In the genomic region with DNA sequence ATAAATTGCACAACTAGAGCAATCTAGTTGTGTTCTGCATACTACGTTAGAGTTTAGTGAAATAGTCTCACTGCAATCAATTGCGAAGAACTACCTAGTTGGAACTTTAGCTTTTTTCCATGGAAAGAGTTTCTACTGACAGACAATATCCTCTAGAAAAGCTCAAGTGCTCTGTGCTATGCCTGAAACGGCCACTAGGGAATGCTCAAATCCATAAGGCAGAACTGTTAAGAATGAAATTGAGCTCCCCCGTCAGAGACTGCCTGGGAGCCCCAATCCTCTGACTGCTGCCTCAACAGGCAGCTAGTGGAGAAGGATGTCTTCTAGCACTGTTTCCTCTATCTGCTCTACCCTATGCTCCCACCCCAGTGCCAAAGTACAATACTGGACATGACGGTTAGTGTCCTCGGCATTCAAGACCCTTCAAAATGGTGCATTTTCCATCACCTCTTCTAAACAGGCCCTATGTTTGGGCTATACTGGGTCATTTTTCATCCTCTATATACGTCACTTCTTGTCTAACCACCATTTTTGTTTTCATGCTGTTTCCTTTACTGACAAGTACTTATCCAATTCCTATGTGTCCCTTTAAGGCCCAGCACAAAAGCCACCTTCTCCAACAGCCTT, we compare ENCODE assay signal across 8 cellular contexts. TPM values are rescaled to one million over a fixed set of nuclear protein-coding genes. Genes with fewer than 3 reads are reported as not detected.
DNase-seq lines count a peak whose midpoint lies in the region; ATAC-seq, FAIRE-seq and TF ChIP-seq lines count a peak whose summit lies in the region.

No MANE protein-coding gene starts in this region.

- peak; percentile 93 for ATAC-seq in HG03095 (IDR thresholded peaks at IDR 0.05; ENCODE audit: unreplicated experiment)
- peak; percentile 52 for ATAC-seq in stimulated activated naive CD8-positive, alpha-beta T cell treated with anti-CD3 and anti-CD28 coated beads, Interleukin-15, Interleukin-2, amounts not matched to agents 100 U/mL and 50 U/mL, for 24 hours

- TF ChIP-seq EP300 in H1 (IDR thresholded peaks at IDR 0.05; ENCODE audit: borderline replicate concordance in 1 of 2, low read depth in 2 of 2, low read length in 2 of 2): no peak

- H3K36me3 ChIP-seq in A673 (ENCODE audit: insufficient read depth, low read length, poor library complexity, severe bottlenecking) (no peaks in the 10 kb centered on the region), H1 (ENCODE audit: control insufficient read depth in 2 of 4, insufficient read depth in 4 of 4, low read length in 3 of 4) (no peaks in the 10 kb centered on the region)

- no peak overlapping the region for H2BK15ac ChIP-seq in H1 (ENCODE audit: low read length)

- no peak overlapping the region for H3K4ac ChIP-seq in H1 (replicated peaks; ENCODE audit: insufficient read length, low read depth, low read length)

- no peak overlapping the region; the same call in 1 of the 2 replicates for H2BK20ac ChIP-seq in H1 (ENCODE audit: low read length)

- H3K23ac ChIP-seq in H1 (ENCODE audit: insufficient read length): no peak overlapping the region

- H2BK120ac ChIP-seq in H1 (replicated peaks; ENCODE audit: low read depth, low read length): no peak overlapping the region

- TF ChIP-seq CTCF in A673 (conservative IDR thresholded peaks at IDR 0.05; ENCODE audit: low read depth, low read length): peak; percentile 74
- peak in 2 of 3 experiments; percentile 75 to 79; a peak in 3 of 4 replicates for TF ChIP-seq CTCF in H1 (IDR thresholded peaks at IDR 0.05; ENCODE audit: control extremely low read depth in 1 of 3, insufficient read depth in 1 of 3, low read depth in 1 of 3, low read length in 3 of 3)

- intact Hi-C loops in A673 (cut with micrococcal nuclease; ENCODE audit: unreplicated experiment): loop anchor here (1.0 to 2.0 kb wide), 2 partner anchors 127 to 520 kb away; partner anchors contain the start of gene RAP2C

- no peaks in the 10 kb centered on the region for H3K79me1 ChIP-seq in H1 (ENCODE audit: low read depth, low read length)

- no peak overlapping the region for H3K4me3 ChIP-seq in A673 (ENCODE audit: low read depth, low read length, poor library complexity, severe bottlenecking)
- no peak overlapping the region for H3K4me3 ChIP-seq in H1 (ENCODE audit: extremely low read depth in 1 of 4, insufficient read depth in 2 of 4, low read depth in 3 of 4, low read length in 4 of 4)

- H3K4me1 ChIP-seq in A673 (ENCODE audit: insufficient read depth, low read length, poor library complexity, severe bottlenecking): no peaks in the 10 kb centered on the region
- no peaks in the 10 kb centered on the region for H3K4me1 ChIP-seq in H1 (replicated peaks in 1 of 4; ENCODE audit: control insufficient read depth in 3 of 4, insufficient read depth in 4 of 4, low read length in 3 of 4)

- DNase-seq in A673 (ENCODE audit: low spot score) (peak; percentile 73), GM18507 (ENCODE audit: extremely low spot score, insufficient read length, low read depth) (peak; percentile 12), NCI-H345 (lab: John Stamatoyannopoulos, UW) (peak; percentile 61), H1 (ENCODE audit: low read depth in 1 of 2, low spot score in 2 of 2) (peak; percentile 31 to 57), mucosa of gallbladder (ENCODE audit: low spot score) (peak; percentile 50)
- peak; percentile 36 to 37 for DNase-seq in activated CD4-positive, alpha-beta T cell treated with anti-CD3 and anti-CD28 coated beads, Interleukin-2, amount 50 U/mL, for 4 hours
- peak; percentile 47 for DNase-seq in stimulated activated naive CD8-positive, alpha-beta T cell treated with anti-CD3 and anti-CD28 coated beads, Interleukin-15, Interleukin-2, amounts not matched to agents 100 U/mL and 50 U/mL, for 24 hours

- TF ChIP-seq POLR2A in H1 (IDR thresholded peaks at IDR 0.05; ENCODE audit: control extremely low read depth in 1 of 2, low read depth in 2 of 2, low read length in 2 of 2): no peak

- no peak overlapping the region for H2BK12ac ChIP-seq in H1 (ENCODE audit: low read depth, low read length)

- no peak overlapping the region for H3K56ac ChIP-seq in H1 (replicated peaks; ENCODE audit: insufficient read length, low read depth, low read length)

- POLR2A ChIA-PET in A673 (lab: Charles Lee; ENCODE audit: low non-redundant PET): no interaction called here
- POLR2A ChIA-PET in H1 (lab: Charles Lee; ENCODE audit: partially characterized antibody): no interaction called here

- H3K27ac ChIP-seq in A673 (ENCODE audit: low read depth, low read length, poor library complexity, severe bottlenecking) (no peak overlapping the region), H1 (ENCODE audit: low read depth, low read length) (no peak overlapping the region)

- H4K8ac ChIP-seq in H1 (ENCODE audit: extremely low read depth, insufficient read depth, low read length): no peak overlapping the region

- H3K18ac ChIP-seq in H1 (ENCODE audit: extremely low read depth, low read length): no peak overlapping the region

- H3K14ac ChIP-seq in H1 (ENCODE audit: insufficient read length): no peak overlapping the region

- H4K91ac ChIP-seq in H1 (replicated peaks; ENCODE audit: insufficient read length, low read length): no peak overlapping the region

- CTCF ChIA-PET in A673 (lab: Charles Lee): interaction anchor here (0.6 to 1.1 kb wide), 5 partner anchors 16 to 251 kb away, joined by 3 to 13 read pairs (median 5); partner anchors contain the start of gene RAP2C
- CTCF ChIA-PET in H1 (lab: Charles Lee; ENCODE audit: partially characterized antibody): interaction anchor here (0.7 to 2.7 kb wide), 26 partner anchors 8 to 522 kb away, joined by 3 to 17 read pairs (median 4); partner anchors contain the start of genes FRMD7 and RAP2C

- no peaks in the 10 kb centered on the region for H3K79me2 ChIP-seq in H1 (ENCODE audit: control insufficient read depth in 1 of 2, insufficient read depth in 2 of 2, low read length in 2 of 2)

- no peak overlapping the region for H2BK5ac ChIP-seq in H1 (ENCODE audit: low read depth, low read length)

- no peaks in the 10 kb centered on the region for H3K23me2 ChIP-seq in H1 (ENCODE audit: low read depth, low read length)

- TF ChIP-seq RAD21 in H1 (IDR thresholded peaks at IDR 0.05 in 1 of 2, conservative IDR thresholded peaks at IDR 0.05 in 1 of 2; ENCODE audit: low read depth in 2 of 2, low read length in 2 of 2): peak; percentile 78 to 87

- FAIRE-seq in GM18507 (lab: Jason Lieb, UNC) (peak; percentile 59), H1 (lab: Jason Lieb, UNC) (peak; percentile 86)

- H4K5ac ChIP-seq in H1 (ENCODE audit: insufficient read length, low read depth, low read length): no peak overlapping the region

- H3K27me3 ChIP-seq in A673 (replicated peaks; ENCODE audit: insufficient read depth, low read depth, low read length, poor library complexity): peaks cover 29% of the 10 kb centered on the region
- H3K27me3 ChIP-seq in H1 (replicated peaks in 1 of 4; ENCODE audit: control insufficient read depth in 3 of 4, extremely low read depth in 1 of 4, insufficient read depth in 3 of 4, low read length in 3 of 4): no peaks in the 10 kb centered on the region

- H4K20me1 ChIP-seq in H1 (replicated peaks in 1 of 2; ENCODE audit: control insufficient read depth in 1 of 2, insufficient read depth in 2 of 2, low read length in 2 of 2): no peaks in the 10 kb centered on the region

- no TSS peak for BruUV-seq in A673 (replicated peaks; lab: Mats Ljungman, UMichigan)

- H3K4me2 ChIP-seq in H1 (ENCODE audit: insufficient read depth in 1 of 2, low read depth in 2 of 2, low read length in 2 of 2): no peak overlapping the region

- WGBS in H1 (ENCODE audit: extremely low coverage in 1 of 2, insufficient coverage in 1 of 2, insufficient read length in 1 of 2, insufficient replicate concordance in 2 of 2, low coverage in 1 of 2, low lambda C conversion rate in 2 of 2, missing lambda C conversion rate in 1 of 2), 2 experiments: 46% methylated on average over 6 of the region's 7 CpGs; no CpG with 5 or more reads in 1 of the 2 experiments

- H3K9me3 ChIP-seq in A673 (ENCODE audit: low read depth, low read length, poor library complexity, severe bottlenecking): no peaks in the 10 kb centered on the region
- no peaks in the 10 kb centered on the region for H3K9me3 ChIP-seq in H1 (ENCODE audit: insufficient read depth in 2 of 2, low read depth in 1 of 2, low read length in 1 of 2)

- no peak overlapping the region for H2AFZ ChIP-seq in H1 (ENCODE audit: low read length)

- H2AK5ac ChIP-seq in H1 (ENCODE audit: low read depth, low read length): no peak overlapping the region

- H3K9ac ChIP-seq in H1 (replicated peaks in 1 of 4; ENCODE audit: extremely low read depth in 1 of 4, low read depth in 3 of 4, low read length in 3 of 4): no peak overlapping the region

TF ChIP-seq in H1, 55 proteins besides CTCF, POLR2A, EP300 and RAD21:
- TF ChIP-seq TBP (IDR thresholded peaks at IDR 0.05; ENCODE audit: low read depth, low read length) (no peak), CREB1 (IDR thresholded peaks at IDR 0.05) (no peak), PHF8 (conservative IDR thresholded peaks at IDR 0.05; ENCODE audit: low read depth, low read length) (no peak)

RNA-seq across cellular contexts. Expression of gene FRMD7, which starts 35.3 kb away (rescaled TPM):
- total RNA-seq in A673 (2021): not detected in 2 replicates
- not detected in 2 replicates for total RNA-seq in H1 (2021; fragmentation: NEBNext Ultra II Directional; extraction: Animal tissue kit (Norgen Biotek cat#: 25700))
- polyA plus RNA-seq in H1 (2011; rRNA removed): not detected in 2 replicates
- not detected for polyA plus RNA-seq in H1 (2011; cell fraction: cytosol; rRNA removed)
- not detected for polyA plus RNA-seq in H1 (2011; cell fraction: nucleus; rRNA removed)
- polyA plus RNA-seq in H1 (2012, experiment 1 of 2): not detected in 4 replicates
- polyA plus RNA-seq in H1 (2012, experiment 2 of 2): not detected
- not detected for polyA plus RNA-seq in H1 (2013, experiment 1 of 2)
- polyA plus RNA-seq in H1 (2013, experiment 2 of 2): not detected
- polyA minus RNA-seq in H1 (2011; rRNA and poly(A)+ RNA removed): not detected in 2 replicates
- not detected for polyA minus RNA-seq in H1 (2011; cell fraction: cytosol; rRNA and poly(A)+ RNA removed)
- polyA minus RNA-seq in H1 (2011; cell fraction: nucleus; rRNA and poly(A)+ RNA removed): not detected
- 0.12 TPM for total RNA-seq in mucosa of gallbladder

Comparison
In these comparisons a context has a peak if more than half of its experiments do, and no peak if none do; other contexts are left out.
1. DNase-seq: peak in every context shown above with its lines; median percentile 73 in A673; 61 in NCI-H345; 50 in mucosa of gallbladder; 47 in stimulated activated naive CD8-positive, alpha-beta T cell treated with anti-CD3 and anti-CD28 coated beads, Interleukin-15, Interleukin-2, amounts not matched to agents 100 U/mL and 50 U/mL, for 24 hours; 44 in H1; 36 in activated CD4-positive, alpha-beta T cell treated with anti-CD3 and anti-CD28 coated beads, Interleukin-2, amount 50 U/mL, for 4 hours; 12 in GM18507.